1 cellular context compared by ENCODE assay signal in the genomic region with DNA sequence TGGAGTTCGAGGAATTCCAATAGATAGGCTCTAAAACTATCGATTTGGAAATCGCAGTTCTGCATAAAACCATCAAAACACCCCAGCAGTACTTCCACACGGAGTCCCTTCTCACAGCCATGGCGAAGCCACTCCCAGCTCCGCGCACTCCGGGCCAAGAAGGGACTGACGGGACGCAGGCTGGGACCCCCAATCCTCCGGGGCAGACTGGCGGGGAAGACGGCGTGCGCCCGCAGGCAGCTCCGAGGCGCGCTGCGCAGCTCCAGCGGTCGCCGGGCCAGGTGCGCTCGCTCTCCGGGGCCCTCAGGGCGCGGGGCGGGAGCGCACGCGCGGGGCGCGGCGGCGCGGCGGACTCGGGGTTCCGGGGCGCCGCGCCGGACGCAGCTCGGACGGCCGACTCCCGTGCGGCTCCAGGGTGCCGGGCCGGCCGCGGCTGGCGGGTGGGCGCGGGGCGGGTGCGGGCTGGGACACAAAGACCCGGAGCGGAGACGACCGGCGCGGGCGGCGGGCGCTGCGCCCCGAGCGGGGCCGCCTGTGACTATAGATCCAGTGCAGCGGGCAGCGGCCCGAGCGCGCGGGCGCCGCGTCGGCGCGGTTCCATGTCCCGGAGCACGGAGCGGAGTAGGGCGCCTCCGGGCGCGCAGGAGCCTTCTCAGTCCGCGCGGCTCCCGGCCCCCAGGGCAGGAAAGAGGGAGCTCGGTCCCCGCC.
TF ChIP-seq lines count a peak whose summit lies in the region.

No MANE protein-coding gene starts in this region.

TF ChIP-seq in GM23338, 12 proteins besides CTCF, POLR2A, EP300 and RAD21 (continued from another document):
- TF ChIP-seq JUNB (IDR thresholded peaks at IDR 0.05; ENCODE audit: unreplicated experiment) (no peak), CREB1 (CRISPR knock-in tag; IDR thresholded peaks at IDR 0.05; ENCODE audit: low read depth) (no peak), STAT1 (IDR thresholded peaks at IDR 0.05; ENCODE audit: unreplicated experiment) (no peak), ZNF331 (CRISPR knock-in tag; IDR thresholded peaks at IDR 0.05; ENCODE audit: low read depth) (no peak), NANOG (IDR thresholded peaks at IDR 0.05; ENCODE audit: borderline replicate concordance) (no peak), EZH2phosphoT487 (IDR thresholded peaks at IDR 0.05; ENCODE audit: unreplicated experiment) (no peak), ZNF114 (CRISPR knock-in tag; IDR thresholded peaks at IDR 0.05) (no peak)
- TF ChIP-seq, protein P1, sequence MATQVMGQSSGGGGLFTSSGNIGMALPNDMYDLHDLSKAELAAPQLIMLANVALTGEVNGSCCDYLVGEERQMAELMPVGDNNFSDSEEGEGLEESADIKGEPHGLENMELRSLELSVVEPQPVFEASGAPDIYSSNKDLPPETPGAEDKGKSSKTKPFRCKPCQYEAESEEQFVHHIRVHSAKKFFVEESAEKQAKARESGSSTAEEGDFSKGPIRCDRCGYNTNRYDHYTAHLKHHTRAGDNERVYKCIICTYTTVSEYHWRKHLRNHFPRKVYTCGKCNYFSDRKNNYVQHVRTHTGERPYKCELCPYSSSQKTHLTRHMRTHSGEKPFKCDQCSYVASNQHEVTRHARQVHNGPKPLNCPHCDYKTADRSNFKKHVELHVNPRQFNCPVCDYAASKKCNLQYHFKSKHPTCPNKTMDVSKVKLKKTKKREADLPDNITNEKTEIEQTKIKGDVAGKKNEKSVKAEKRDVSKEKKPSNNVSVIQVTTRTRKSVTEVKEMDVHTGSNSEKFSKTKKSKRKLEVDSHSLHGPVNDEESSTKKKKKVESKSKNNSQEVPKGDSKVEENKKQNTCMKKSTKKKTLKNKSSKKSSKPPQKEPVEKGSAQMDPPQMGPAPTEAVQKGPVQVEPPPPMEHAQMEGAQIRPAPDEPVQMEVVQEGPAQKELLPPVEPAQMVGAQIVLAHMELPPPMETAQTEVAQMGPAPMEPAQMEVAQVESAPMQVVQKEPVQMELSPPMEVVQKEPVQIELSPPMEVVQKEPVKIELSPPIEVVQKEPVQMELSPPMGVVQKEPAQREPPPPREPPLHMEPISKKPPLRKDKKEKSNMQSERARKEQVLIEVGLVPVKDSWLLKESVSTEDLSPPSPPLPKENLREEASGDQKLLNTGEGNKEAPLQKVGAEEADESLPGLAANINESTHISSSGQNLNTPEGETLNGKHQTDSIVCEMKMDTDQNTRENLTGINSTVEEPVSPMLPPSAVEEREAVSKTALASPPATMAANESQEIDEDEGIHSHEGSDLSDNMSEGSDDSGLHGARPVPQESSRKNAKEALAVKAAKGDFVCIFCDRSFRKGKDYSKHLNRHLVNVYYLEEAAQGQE (IDR thresholded peaks at IDR 0.05; ENCODE audit: unreplicated experiment) = no peak
- TF ChIP-seq, protein P2, sequence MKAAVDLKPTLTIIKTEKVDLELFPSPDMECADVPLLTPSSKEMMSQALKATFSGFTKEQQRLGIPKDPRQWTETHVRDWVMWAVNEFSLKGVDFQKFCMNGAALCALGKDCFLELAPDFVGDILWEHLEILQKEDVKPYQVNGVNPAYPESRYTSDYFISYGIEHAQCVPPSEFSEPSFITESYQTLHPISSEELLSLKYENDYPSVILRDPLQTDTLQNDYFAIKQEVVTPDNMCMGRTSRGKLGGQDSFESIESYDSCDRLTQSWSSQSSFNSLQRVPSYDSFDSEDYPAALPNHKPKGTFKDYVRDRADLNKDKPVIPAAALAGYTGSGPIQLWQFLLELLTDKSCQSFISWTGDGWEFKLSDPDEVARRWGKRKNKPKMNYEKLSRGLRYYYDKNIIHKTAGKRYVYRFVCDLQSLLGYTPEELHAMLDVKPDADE (IDR thresholded peaks at IDR 0.05) = no peak
TF ChIP-seq in GM23338: peak in this region for 0.
